Comparison of ENCODE assay signal across 9 cellular contexts in the genomic region with DNA sequence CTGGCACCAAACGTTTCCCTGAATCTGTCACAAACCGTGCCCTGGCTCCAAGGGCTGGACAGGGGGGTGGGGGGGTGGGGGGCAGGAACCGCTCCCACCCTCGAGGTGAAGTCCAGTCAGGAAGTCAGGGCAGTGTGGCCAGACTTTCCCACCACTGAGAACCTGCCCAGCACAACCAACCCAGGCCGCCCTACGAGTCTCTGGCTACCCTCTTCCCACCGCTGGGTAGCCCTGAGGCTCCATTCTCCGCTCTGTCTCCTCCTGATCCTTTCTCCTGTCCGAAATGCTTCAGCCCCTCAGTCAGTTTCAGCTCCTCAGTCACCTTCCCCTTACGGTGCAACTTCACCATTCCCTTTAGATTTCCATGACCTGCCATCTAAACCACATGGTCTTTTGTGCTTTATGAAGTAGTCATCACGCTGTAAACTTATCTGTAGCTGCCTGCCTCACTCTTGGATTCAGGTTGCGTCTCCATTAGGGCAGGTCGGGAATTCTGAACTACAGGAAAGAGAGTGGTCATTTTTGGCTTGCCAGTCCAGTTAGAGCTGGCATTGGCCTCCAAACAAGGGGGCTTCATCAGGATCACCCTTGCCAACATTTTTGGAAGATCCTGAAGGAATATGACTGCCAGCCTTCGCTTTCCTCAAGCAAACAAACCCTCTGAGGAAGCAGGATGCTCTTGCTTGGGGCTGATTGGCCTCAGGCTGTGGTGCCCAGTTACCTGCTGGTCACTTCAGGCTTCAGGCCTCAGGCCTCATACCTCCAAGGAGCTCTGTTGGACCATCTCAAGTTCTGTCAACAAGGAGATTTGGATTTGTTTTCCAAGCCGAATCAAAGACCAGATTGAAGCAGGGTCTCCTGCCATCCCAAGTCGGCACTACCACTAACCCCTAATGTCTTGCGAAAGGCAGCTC. TPM values are rescaled to one million over a fixed set of nuclear protein-coding genes. Genes with fewer than 3 reads are reported as not detected.
DNase-seq lines count a peak whose midpoint lies in the region; ATAC-seq, FAIRE-seq and TF ChIP-seq lines count a peak whose summit lies in the region.
"Had no signal": no experiment of that assay in that cellular context is flagged by ENCODE, and none has a peak within 500 bp of the region (broad histone marks: within the 10 kb centered on the region; RNA-seq: fewer than 3 reads in every experiment).

No MANE protein-coding gene starts in this region.

- no peaks in the 10 kb centered on the region for H3K36me3 ChIP-seq in GM12878 (ENCODE audit: control insufficient read depth in 2 of 2, insufficient read depth in 2 of 2, low read length in 1 of 2)
- H3K36me3 ChIP-seq in lower lobe of right lung, result peaks cover 13% of the 10 kb centered on the region

- no peaks in the 10 kb centered on the region for H3K9me3 Mint-ChIP-seq in activated naive CD4-positive, alpha-beta T cell treated with anti-CD3 and anti-CD28 coated beads for 36 hours
- no peaks in the 10 kb centered on the region for H3K9me3 Mint-ChIP-seq in type B pancreatic cell

- no peak for TF ChIP-seq POLR2A in GM12878 (IDR thresholded peaks at IDR 0.05; ENCODE audit: low read depth, low read length)

- intact Hi-C loops in activated naive CD4-positive, alpha-beta T cell treated with anti-CD3 and anti-CD28 coated beads for 36 hours (cut with micrococcal nuclease), result loop anchor here (2.0 to 10.0 kb wide), 4 partner anchors 60 to 655 kb away; a partner anchor contains a TSS
- intact Hi-C loops in GM12878 (cut with micrococcal nuclease; ENCODE audit: unreplicated experiment) (loop anchor here (5.0 kb wide), 2 partner anchors 50 to 125 kb away; a partner anchor contains a TSS), lower lobe of right lung (cut with DNase I) (no loop called here)

- CTCF ChIA-PET in activated naive CD4-positive, alpha-beta T cell treated with anti-CD3 and anti-CD28 coated beads for 36 hours (lab: Charles Lee), result interaction anchor here (0.5 to 3.6 kb wide), 3 partner anchors 28 to 245 kb away, joined by 3 to 15 read pairs (median 4); no protein-coding TSS in a partner anchor
- CTCF ChIA-PET in GM12878 (lab: Yijun Ruan, JAX), result interaction anchor here (0.6 to 1.5 kb wide), 4 partner anchors 15 to 1533 kb away, joined by 3 to 7 read pairs (median 3); no protein-coding TSS in a partner anchor

- peak overlapping the region; percentile 93 for H3K27ac Mint-ChIP-seq in activated naive CD4-positive, alpha-beta T cell treated with anti-CD3 and anti-CD28 coated beads for 36 hours
- H3K27ac Mint-ChIP-seq in type B pancreatic cell, result peak overlapping the region; percentile 98

- peaks cover 35% of the 10 kb centered on the region for H3K79me2 ChIP-seq in GM12878 (ENCODE audit: control insufficient read depth, insufficient read depth, low read length)

- H3K9me3 ChIP-seq in GM12878 (replicated peaks; ENCODE audit: control insufficient read depth, insufficient read depth, low read length) (no peaks in the 10 kb centered on the region), lower lobe of right lung (no peaks in the 10 kb centered on the region)

- H3K4me1 ChIP-seq in GM12878 (ENCODE audit: control insufficient read depth, insufficient read depth, low read length) (peaks cover 20% of the 10 kb centered on the region), lower lobe of right lung (peaks cover 42% of the 10 kb centered on the region)

- peak overlapping the region; percentile 97; the same call in 1 of the 2 replicates for H3K4me3 ChIP-seq in GM12878
- peak overlapping the region; percentile 98 for H3K4me3 ChIP-seq in lower lobe of right lung

- no peak for TF ChIP-seq EP300 in GM12878 (IDR thresholded peaks at IDR 0.05; ENCODE audit: borderline replicate concordance in 1 of 2, control insufficient read depth in 1 of 2, low read depth in 2 of 2, low read length in 2 of 2)

- no peak for TF ChIP-seq RAD21 in GM12878 (IDR thresholded peaks at IDR 0.05; ENCODE audit: insufficient read depth, low read depth, low read length)

- TSS peak; percentile 66 for BruUV-seq in GM12878 (replicated peaks; lab: Mats Ljungman, UMichigan)

- H3K9ac ChIP-seq in GM12878 (ENCODE audit: control insufficient read depth, insufficient read depth, low read length), result peak overlapping the region; percentile 86

- H3K27me3 ChIP-seq in GM12878 (replicated peaks in 1 of 2; ENCODE audit: control insufficient read depth in 2 of 2, insufficient read depth in 2 of 2, low read length in 1 of 2), result no peaks in the 10 kb centered on the region
- no peaks in the 10 kb centered on the region for H3K27me3 ChIP-seq in lower lobe of right lung (ENCODE audit: low read depth)

- DNase-seq in activated naive CD4-positive, alpha-beta T cell treated with anti-CD3 and anti-CD28 coated beads for 36 hours, result no peak
- no peak for DNase-seq in activated naive CD4-positive, alpha-beta T cell (lab: John Stamatoyannopoulos, UW)
- DNase-seq in GM12878 (ENCODE audit: low read depth, low spot score) (no peak), lower lobe of right lung (no peak), type B pancreatic cell (ENCODE audit: extremely low spot score, unreplicated experiment) (no peak), GF-D8 (lab: John Stamatoyannopoulos, UW) (no peak), NCI-H1694 (lab: John Stamatoyannopoulos, UW) (no peak)

- SMC1A ChIA-PET in GM12878 (lab: Charles Lee; ENCODE audit: uncharacterized antibody, unreplicated experiment), result interaction anchor here (0.6 to 1.2 kb wide), 4 partner anchors 29 to 203 kb away, joined by 3 read pairs; no protein-coding TSS in a partner anchor

- no peaks in the 10 kb centered on the region for H4K20me1 ChIP-seq in GM12878 (ENCODE audit: control insufficient read depth, insufficient read depth)

- WGBS in GM12878 (ENCODE audit: insufficient coverage, insufficient replicate concordance, low lambda C conversion rate, missing lambda C conversion rate), result 58% methylated on average over 17 of the region's 17 CpGs

- H3K27me3 Mint-ChIP-seq in activated naive CD4-positive, alpha-beta T cell treated with anti-CD3 and anti-CD28 coated beads for 36 hours (ENCODE audit: low read depth), result no peaks in the 10 kb centered on the region
- no peaks in the 10 kb centered on the region for H3K27me3 Mint-ChIP-seq in type B pancreatic cell

- TF ChIP-seq CTCF in GM12878 (IDR thresholded peaks at IDR 0.05 in 2 of 3, conservative IDR thresholded peaks at IDR 0.05 in 1 of 3; ENCODE audit: control insufficient read depth in 2 of 3, extremely low read depth in 1 of 3, insufficient read depth in 1 of 3, low read depth in 3 of 3, low read length in 3 of 3) (no peak), lower lobe of right lung (IDR thresholded peaks at IDR 0.05) (no peak), type B pancreatic cell (conservative IDR thresholded peaks at IDR 0.05) (no peak)

- in situ Hi-C loops in GM12878 (cut with MboI), result no loop called here

- POLR2A ChIA-PET in GM12878 (lab: Charles Lee), result interaction anchor here (0.6 to 1.5 kb wide), 2 partner anchors 188 to 203 kb away, joined by 4 to 5 read pairs; no protein-coding TSS in a partner anchor

- peak overlapping the region; percentile 70 for H3K4me2 ChIP-seq in GM12878 (ENCODE audit: control insufficient read depth, insufficient read depth)

- H3K27ac ChIP-seq in GM12878 (ENCODE audit: control insufficient read depth, insufficient read depth) (peak overlapping the region; percentile 84), lower lobe of right lung (peak overlapping the region; percentile 93)

- H3K36me3 Mint-ChIP-seq in activated naive CD4-positive, alpha-beta T cell treated with anti-CD3 and anti-CD28 coated beads for 36 hours (ENCODE audit: low read depth), result peaks cover 19% of the 10 kb centered on the region
- H3K36me3 Mint-ChIP-seq in type B pancreatic cell, result peaks cover 19% of the 10 kb centered on the region

- RAD21 ChIA-PET in GM12878 (lab: Charles Lee; ENCODE audit: unreplicated experiment), result interaction anchor here (0.6 to 1.5 kb wide), 2 partner anchors 44 to 75 kb away, joined by 3 to 4 read pairs; no protein-coding TSS in a partner anchor

- H3K4me1 Mint-ChIP-seq in activated naive CD4-positive, alpha-beta T cell treated with anti-CD3 and anti-CD28 coated beads for 36 hours (ENCODE audit: low read depth), result peaks cover 29% of the 10 kb centered on the region
- H3K4me1 Mint-ChIP-seq in type B pancreatic cell (ENCODE audit: unreplicated experiment), result peaks cover 20% of the 10 kb centered on the region

- peak overlapping the region; percentile 93 for H3K4me3 Mint-ChIP-seq in activated naive CD4-positive, alpha-beta T cell treated with anti-CD3 and anti-CD28 coated beads for 36 hours
- peak overlapping the region; percentile 99 for H3K4me3 Mint-ChIP-seq in type B pancreatic cell

- peak; percentile 4 for ATAC-seq in GM12878
- ATAC-seq in lower lobe of right lung, result no peak
- no peak for ATAC-seq in GM21360 (IDR thresholded peaks at IDR 0.05; ENCODE audit: unreplicated experiment)

- FAIRE-seq in GM12878 (lab: Jason Lieb, UNC), result no peak
- FAIRE-seq: colon had no signal

- peak overlapping the region; percentile 13; the same call in 1 of the 2 replicates for H2AFZ ChIP-seq in GM12878 (ENCODE audit: control insufficient read depth, low read depth, low read length)

RNA-seq across cellular contexts. Expression of a gene that starts 0.8 kb away (rescaled TPM):
- 10 to 100 TPM; 34.0 to 37.0 TPM for total RNA-seq in activated naive CD4-positive, alpha-beta T cell treated with anti-CD3 and anti-CD28 coated beads for 36 hours
- total RNA-seq in GM12878 (2013; cell fraction: nucleolus; rRNA removed), result 14.6 and 19.9 TPM in 2 replicates
- total RNA-seq in GM12878 (2014; rRNA removed) (20.8 and 21.4 TPM in 2 replicates), GM12878 (2014; rRNA removed; fragmentation: Illumina TruSeq; extraction: Trizol) (28.7 and 30.5 TPM in 2 replicates), GM12878 (2021) (35.5 and 37.5 TPM in 2 replicates), lower lobe of right lung (38.5 TPM), type B pancreatic cell (ENCODE audit: low replicate concordance) (42.4 and 45.3 TPM in 2 replicates)
- polyA plus RNA-seq in GM12878 (2011; ENCODE audit: low read depth), result 12.5 TPM
- polyA plus RNA-seq in GM12878 (2011; rRNA removed) (48.2 and 57.6 TPM in 2 replicates), GM12878 (2014; fragmentation: Illumina TruSeq; extraction: Trizol) (45.1 and 51.5 TPM in 2 replicates), GM12878 (2014; fragmentation: Nextera tagmentation; extraction: Ambion mirVana) (10 to 100 TPM; 11.7 TPM), GM12878 (2014; rRNA removed) (32.6 and 33.7 TPM in 2 replicates), GM12878 (2016; fragmentation: Nextera tagmentation; extraction: Ambion mirVana) (10 to 100 TPM; 48.6 to 48.7 TPM)
- polyA plus RNA-seq in GM12878 (2011; cell fraction: cytosol; rRNA removed), result 46.6 and 52.6 TPM in 2 replicates
- 26.7 TPM in 2 replicates for polyA plus RNA-seq in GM12878 (2011; cell fraction: nucleus; rRNA removed)
- polyA plus RNA-seq in GM12878 (2012), result 14.3 and 21.3 TPM in 2 replicates
- 94.1 and 111 TPM in 2 replicates for polyA minus RNA-seq in GM12878 (2011; rRNA and poly(A)+ RNA removed)
- polyA minus RNA-seq in GM12878 (2011; cell fraction: cytosol; rRNA and poly(A)+ RNA removed), result 20.1 and 22.1 TPM in 2 replicates
- 17.4 and 26.0 TPM in 2 replicates for polyA minus RNA-seq in GM12878 (2011; cell fraction: nucleus; rRNA and poly(A)+ RNA removed)

RNA-seq across cellular contexts. Expression of a gene that starts 51.6 kb away (rescaled TPM):
- 10 to 100 TPM; 29.9 to 31.7 TPM for total RNA-seq in activated naive CD4-positive, alpha-beta T cell treated with anti-CD3 and anti-CD28 coated beads for 36 hours
- 15.8 and 18.4 TPM in 2 replicates for total RNA-seq in GM12878 (2013; cell fraction: nucleolus; rRNA removed)
- total RNA-seq in GM12878 (2014; rRNA removed) (19.2 and 21.9 TPM in 2 replicates), GM12878 (2014; rRNA removed; fragmentation: Illumina TruSeq; extraction: Trizol) (22.7 and 23.7 TPM in 2 replicates), GM12878 (2021) (24.0 and 26.8 TPM in 2 replicates), lower lobe of right lung (47.0 TPM), type B pancreatic cell (ENCODE audit: low replicate concordance) (35.9 and 46.2 TPM in 2 replicates)
- 27.3 TPM for polyA plus RNA-seq in GM12878 (2011; ENCODE audit: low read depth)
- polyA plus RNA-seq in GM12878 (2011; rRNA removed) (41.8 and 47.9 TPM in 2 replicates), GM12878 (2014; fragmentation: Illumina TruSeq; extraction: Trizol) (38.0 and 40.1 TPM in 2 replicates), GM12878 (2014; fragmentation: Nextera tagmentation; extraction: Ambion mirVana) (1 to 10 TPM; 2.1 to 2.9 TPM), GM12878 (2014; rRNA removed) (27.6 and 27.7 TPM in 2 replicates), GM12878 (2016; fragmentation: Nextera tagmentation; extraction: Ambion mirVana) (10 to 100 TPM; 30.5 to 33.4 TPM)
- 41.0 and 45.1 TPM in 2 replicates for polyA plus RNA-seq in GM12878 (2011; cell fraction: cytosol; rRNA removed)
- polyA plus RNA-seq in GM12878 (2011; cell fraction: nucleus; rRNA removed), result 16.8 and 18.6 TPM in 2 replicates
- polyA plus RNA-seq in GM12878 (2012), result 25.0 and 25.8 TPM in 2 replicates
- 41.7 and 44.5 TPM in 2 replicates for polyA minus RNA-seq in GM12878 (2011; rRNA and poly(A)+ RNA removed)
- polyA minus RNA-seq in GM12878 (2011; cell fraction: cytosol; rRNA and poly(A)+ RNA removed), result 15.6 and 18.8 TPM in 2 replicates
- 6.0 and 8.5 TPM in 2 replicates for polyA minus RNA-seq in GM12878 (2011; cell fraction: nucleus; rRNA and poly(A)+ RNA removed)
